ENCODE assay signal across 8 cellular contexts in the genomic region with DNA sequence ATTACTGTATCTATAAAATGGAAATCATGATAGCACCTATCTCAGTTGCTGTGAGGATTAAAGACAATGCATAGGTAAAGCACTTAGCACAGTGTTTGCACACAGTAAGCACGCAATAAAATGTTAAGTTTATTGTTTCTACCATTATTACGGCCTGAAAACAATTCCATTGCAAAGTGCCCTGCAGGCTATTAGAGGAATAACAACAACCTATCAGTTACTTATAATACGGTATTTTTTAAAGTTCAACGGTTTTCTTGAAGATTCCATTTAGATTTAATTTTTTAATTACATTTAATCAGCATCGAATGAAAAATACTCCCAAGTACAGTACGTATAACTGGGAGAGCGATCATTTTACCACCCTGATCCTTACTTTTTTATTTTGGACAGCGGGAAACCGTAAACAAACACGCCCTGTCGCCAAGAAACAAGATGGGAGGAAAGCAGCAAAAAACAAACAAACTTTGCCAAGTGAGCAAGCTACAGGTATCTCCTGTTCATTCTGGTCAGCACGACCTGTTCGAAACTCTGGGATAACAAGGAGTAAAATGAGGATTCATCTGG. TPM values are rescaled to one million over a fixed set of nuclear protein-coding genes. Genes with fewer than 3 reads are reported as not detected.
DNase-seq lines count a peak whose midpoint lies in the region; ATAC-seq and TF ChIP-seq lines count a peak whose summit lies in the region.

No MANE protein-coding gene starts in this region.

- no peak for TF ChIP-seq POLR2A in breast epithelium (IDR thresholded peaks at IDR 0.05)

- DNase-seq in NCI-H2081 (lab: John Stamatoyannopoulos, UW) (peak; percentile 69 to 71), NCI-H2081 treated with DMSO at 0.1 percent for 48 hours (lab: John Stamatoyannopoulos, UW) (no peak), HuH-7 (ENCODE audit: low spot score) (peak; percentile 1), breast epithelium (ENCODE audit: low spot score in 2 of 2) (no peak), KG1 (lab: John Stamatoyannopoulos, UW) (no peak)
- DNase-seq in stimulated activated CD4-positive, alpha-beta T cell treated with anti-CD3 and anti-CD28 coated beads, Interleukin-15, amount 100 ng/mL, for 24 hours: no peak

- peak; percentile 15 for ATAC-seq in GM21526 (IDR thresholded peaks at IDR 0.05; ENCODE audit: low FRiP score, unreplicated experiment)

- 3 to 8% methylated on average over 8 of the region's 13 CpGs for WGBS in mesodermal cell (ENCODE audit: insufficient coverage in 2 of 2), 2 experiments

- H3K27ac ChIP-seq in breast epithelium: peak overlapping the region; percentile 95 to 97
- peak overlapping the region; percentile 99 for H3K27ac ChIP-seq in mesodermal cell (ENCODE audit: low read depth, low read length, severe bottlenecking)

- H3K4me1 ChIP-seq in breast epithelium (peaks cover 0 to 4% of the 10 kb centered on the region in 2 donors), mesodermal cell (ENCODE audit: control insufficient read depth, insufficient read depth, low read length, poor library complexity, severe bottlenecking) (no peaks in the 10 kb centered on the region)

- TF ChIP-seq CTCF in breast epithelium (IDR thresholded peaks at IDR 0.05): no peak

- no peaks in the 10 kb centered on the region for H3K27me3 ChIP-seq in breast epithelium

- intact Hi-C loops in breast epithelium (cut with DNase I; ENCODE audit: low total_unique reads): no loop called here

- H3K4me3 ChIP-seq in breast epithelium: peak overlapping the region; percentile 78 to 89 (median 82)
- H3K4me3 ChIP-seq in mesodermal cell (ENCODE audit: extremely low read depth, insufficient read depth, low read length, poor library complexity, severe bottlenecking): peak overlapping the region; percentile 80

- H3K36me3 ChIP-seq in breast epithelium (no peaks in the 10 kb centered on the region), mesodermal cell (ENCODE audit: control insufficient read depth, insufficient read depth, low read length) (peaks cover 7% of the 10 kb centered on the region)

- H3K9me3 ChIP-seq in breast epithelium (no peaks in the 10 kb centered on the region), mesodermal cell (ENCODE audit: control insufficient read depth, low read length) (no peaks in the 10 kb centered on the region)

RNA-seq across cellular contexts. Expression of gene SLC36A4, which starts 0.9 kb away (rescaled TPM):
- 10 to 100 TPM; 19.8 to 26.3 (median 21.6) TPM for total RNA-seq in breast epithelium
- 41.9 TPM for polyA plus RNA-seq in mesodermal cell (2013, experiment 1 of 2)
- 48.4 TPM for polyA plus RNA-seq in mesodermal cell (2013, experiment 2 of 2)

Comparison
In these comparisons a context has a peak if more than half of its experiments do, and no peak if none do; other contexts are left out.
1. DNase-seq: peak in NCI-H2081 (2 of 2) and HuH-7 (single experiment); none in NCI-H2081 treated with DMSO at 0.1 percent for 48 hours (single experiment), breast epithelium (0 of 2), KG1 (single experiment) and stimulated activated CD4-positive, alpha-beta T cell treated with anti-CD3 and anti-CD28 coated beads, Interleukin-15, amount 100 ng/mL, for 24 hours (single experiment).